In the genomic region with DNA sequence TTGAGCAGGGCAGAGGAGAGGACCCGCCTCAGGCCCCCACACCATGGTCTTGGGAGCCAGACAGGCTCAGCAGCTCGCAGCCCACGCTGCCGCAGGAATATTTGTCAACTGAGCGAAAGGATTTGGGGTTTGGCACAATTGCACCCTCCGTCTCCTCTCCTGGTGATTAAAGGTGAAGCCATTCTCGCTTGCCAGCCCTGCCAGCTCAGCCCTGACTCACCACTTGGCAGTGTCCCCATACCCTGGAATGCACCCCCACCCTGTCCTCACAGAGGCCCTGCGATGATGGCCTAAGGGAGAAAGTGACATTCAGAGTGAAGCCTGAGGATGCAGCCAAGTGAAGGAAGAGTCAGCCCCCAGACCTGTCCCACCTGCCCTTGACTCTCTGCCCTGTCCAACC, we compare ENCODE assay signal across 8 cellular contexts. TPM values are rescaled to one million over a fixed set of nuclear protein-coding genes. Genes with fewer than 3 reads are reported as not detected.
A peak's percentile ranks its signal among the peaks of the same experiment; 100 is the strongest.
DNase-seq lines count a peak whose midpoint lies in the region; ATAC-seq and TF ChIP-seq lines count a peak whose summit lies in the region.

No MANE protein-coding gene starts in this region.

- H3K27ac ChIP-seq in thoracic aorta (peak overlapping the region in 1 of 2 donors; percentile 53), spleen (no peak overlapping the region)

- DNase-seq in HS-27A (ENCODE audit: low read depth) (peak; percentile 95), astrocyte of the spinal cord (ENCODE audit: low read depth, low spot score) (peak; percentile 71), hepatic stellate cell (ENCODE audit: low spot score) (peak; percentile 90), thoracic aorta (ENCODE audit: low spot score) (peak; percentile 59), spleen (no peak), sciatic nerve (ENCODE audit: low spot score) (no peak), T-helper 1 cell (no peak), NCI-H2227 (lab: John Stamatoyannopoulos, UW; ENCODE audit: unreplicated experiment) (no peak)

- no peak for TF ChIP-seq POLR2A in spleen (IDR thresholded peaks at IDR 0.05)

- no peaks in the 10 kb centered on the region for H3K36me3 ChIP-seq in thoracic aorta
- no peaks in the 10 kb centered on the region for H3K36me3 ChIP-seq in spleen

- intact Hi-C loops in spleen (cut with DNase I; ENCODE audit: low total_unique reads), result no loop called here
- intact Hi-C loops in sciatic nerve (cut with DNase I), result no loop called here

- no peaks in the 10 kb centered on the region for H3K9me3 ChIP-seq in thoracic aorta
- H3K9me3 ChIP-seq in spleen, result peaks cover 0 to 4% (median 0%) of the 10 kb centered on the region in 8 donors

- WGBS in spleen, 5 donors, result 85 to 91% (median 86%) methylated on average over 2 to 8 of the region's 8 CpGs

- in situ Hi-C loops in astrocyte of the spinal cord (cut with HindIII; ENCODE audit: low sequenced_read_pairs), result no loop called here

- H3K4me1 ChIP-seq in thoracic aorta (ENCODE audit: control insufficient read depth in 1 of 2, low read depth in 2 of 2), result peaks cover 0 to 22% of the 10 kb centered on the region in 2 donors
- H3K4me1 ChIP-seq in spleen, result peaks cover 8 to 36% (median 31%) of the 10 kb centered on the region in 6 donors

- ATAC-seq in thoracic aorta (ENCODE audit: insufficient number of reproducible peaks, low FRiP score, low read depth), result no peak
- no peak for ATAC-seq in sciatic nerve

- H3K27me3 ChIP-seq in thoracic aorta (replicated peaks; ENCODE audit: insufficient read depth), result no peaks in the 10 kb centered on the region
- H3K27me3 ChIP-seq in spleen (replicated peaks in 1 of 7), result peaks cover 0 to 51% (median 9%) of the 10 kb centered on the region in 7 donors

- TF ChIP-seq CTCF in astrocyte of the spinal cord (IDR thresholded peaks at IDR 0.05; ENCODE audit: low read depth, low read length) (no peak), thoracic aorta (IDR thresholded peaks at IDR 0.05) (no peak), spleen (IDR thresholded peaks at IDR 0.05 in 8 of 11, conservative IDR thresholded peaks at IDR 0.05 in 3 of 11) (no peak)

- H3K4me3 ChIP-seq in astrocyte of the spinal cord (ENCODE audit: low read depth, low read length) (no peak overlapping the region), thoracic aorta (no peak overlapping the region), spleen (no peak overlapping the region)

RNA-seq across cellular contexts. Expression of a gene that starts 18.8 kb away (rescaled TPM):
- 10 to 100 TPM; 50.6 to 79.4 TPM for total RNA-seq in thoracic aorta
- total RNA-seq in spleen, result 10 to 100 TPM; 31.4 to 66.4 (median 48.2) TPM
- 10 to 100 TPM; 22.6 to 44.1 (median 24.6) TPM for polyA plus RNA-seq in spleen
- total RNA-seq in sciatic nerve, result 62.7 TPM

RNA-seq across cellular contexts. Expression of a gene that starts 23.7 kb away (rescaled TPM):
- 1 to 10 TPM in 1 of 2 donors, under 1 TPM in 1; 0.41 to 4.5 TPM for total RNA-seq in thoracic aorta
- total RNA-seq in spleen, result 1 to 10 TPM in 6 of 7 donors, under 1 TPM in 1; 0.69 to 4.2 (median 1.5) TPM
- 1 to 10 TPM in 1 of 3 donors, under 1 TPM in 2; 0.29 to 1.1 (median 0.37) TPM for polyA plus RNA-seq in spleen
- total RNA-seq in sciatic nerve, result 0.76 TPM

RNA-seq across cellular contexts. Expression of a gene that starts 32.6 kb away (rescaled TPM):
- total RNA-seq in thoracic aorta (1 to 10 TPM in 1 of 2 donors, under 1 TPM in 1; 0.27 to 1.2 TPM), spleen (1 to 10 TPM in 2 of 7 donors, under 1 TPM in 5; 0.43 to 1.4 (median 0.93) TPM), sciatic nerve (0.71 TPM)
- polyA plus RNA-seq in spleen, result under 1 TPM; 0.26 to 0.61 (median 0.38) TPM

RNA-seq across cellular contexts. Expression of a gene that starts 42.2 kb away (rescaled TPM):
- total RNA-seq in thoracic aorta (10 to 100 TPM; 17.5 to 38.3 TPM), spleen (10 to 100 TPM; 24.3 to 34.5 (median 26.0) TPM), sciatic nerve (23.4 TPM)
- 10 to 100 TPM in 1 of 3 donors, 1 to 10 TPM in 2; 5.5 to 14.7 (median 9.5) TPM for polyA plus RNA-seq in spleen

Comparison
In these comparisons a context has a peak if more than half of its experiments do, and no peak if none do; other contexts are left out.
1. DNase-seq: peak in HS-27A (single experiment), astrocyte of the spinal cord (single experiment), hepatic stellate cell (single experiment) and thoracic aorta (single experiment); none in spleen (single experiment), sciatic nerve (single experiment), T-helper 1 cell (0 of 5) and NCI-H2227 (single experiment).